Comparison of ENCODE assay signal across 24 cellular contexts in the genomic region with DNA sequence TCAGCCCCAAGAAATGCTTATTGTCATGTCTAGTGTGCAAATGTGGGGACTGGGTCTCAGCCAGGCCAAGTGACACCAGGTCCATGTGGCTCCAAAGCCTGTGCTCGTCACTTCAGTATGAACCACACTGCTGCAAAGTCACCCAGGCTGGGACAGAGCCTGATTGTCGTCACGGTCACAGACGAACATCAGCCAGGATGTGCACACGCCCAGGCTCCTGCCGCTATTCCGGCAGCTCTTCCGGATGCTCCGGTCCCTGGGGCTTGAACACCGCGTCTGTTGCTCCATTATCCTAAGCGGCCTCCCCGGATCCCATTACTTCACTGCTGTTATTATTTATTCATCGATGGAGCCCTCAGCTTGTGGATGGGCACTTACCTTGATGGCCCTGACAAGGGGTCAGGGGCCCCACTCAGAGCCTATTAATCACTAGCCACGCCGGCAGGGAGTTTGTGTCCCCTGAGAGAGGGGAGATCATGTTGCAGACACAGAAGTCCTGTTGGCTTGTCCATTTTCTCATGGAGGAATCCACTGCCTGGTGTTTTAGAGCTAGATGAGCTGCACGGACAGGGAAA.
DNase-seq lines count a peak whose midpoint lies in the region; ATAC-seq and TF ChIP-seq lines count a peak whose summit lies in the region.
"Had no signal": no experiment of that assay in that cellular context is flagged by ENCODE, and none has a peak within 500 bp of the region (broad histone marks: within the 10 kb centered on the region; RNA-seq: fewer than 3 reads in every experiment).

No MANE protein-coding gene starts in this region.

- DNase-seq in NCI-H524 (lab: John Stamatoyannopoulos, UW) (peak; percentile 6 to 39), NCI-H524 treated with DMSO at 0.1 percent for 48 hours (lab: John Stamatoyannopoulos, UW) (no peak), NCI-H2227 treated with DMSO at 0.1 percent for 48 hours (lab: John Stamatoyannopoulos, UW) (peak; percentile 1), retina (peak; percentile 55), inferior parietal cortex (ENCODE audit: extremely low spot score) (no peak), germinal center (ENCODE audit: low spot score) (no peak)
- DNase-seq: CD4-positive, CD25-positive, alpha-beta regulatory T cell; DMS53; H9; HFFc6; IMR-90; KG1; MM.1S; NCI-H1436; NCI-H187 treated with DMSO at 0.1 percent for 48 hours; NCI-H446; NCI-H526 treated with DMSO at 0.1 percent for 48 hours; NK-92 treated with Interleukin-12 subunit alpha and Interleukin-12 subunit beta, amount 100 ng/mL, for 24 hours; Right ventricle myocardium superior; RPMI8226; T-helper 2 cell had no signal

- ATAC-seq in HG03196 (IDR thresholded peaks at IDR 0.05; ENCODE audit: unreplicated experiment) = no peak
- ATAC-seq: GM23338 had no signal

TF ChIP-seq in PFSK-1, 5 proteins besides CTCF, POLR2A, EP300 and RAD21:
- TF ChIP-seq FOXP2 (optimal IDR thresholded peaks at IDR 0.05; ENCODE audit: borderline replicate concordance, extremely low read depth, extremely low read length, insufficient read depth) = peak; percentile 76
- no peak for TF ChIP-seq POLR2AphosphoS5 (IDR thresholded peaks at IDR 0.05; ENCODE audit: low read depth, low read length)

Comparison
In these comparisons a context has a peak if more than half of its experiments do, and no peak if none do; other contexts are left out.
1. DNase-seq: peak in NCI-H524 (2 of 2), NCI-H2227 treated with DMSO at 0.1 percent for 48 hours (single experiment) and retina (single experiment); none in NCI-H524 treated with DMSO at 0.1 percent for 48 hours (single experiment), inferior parietal cortex (single experiment) and germinal center (single experiment).